Comparison of ENCODE assay signal across 8 cellular contexts in the genomic region with DNA sequence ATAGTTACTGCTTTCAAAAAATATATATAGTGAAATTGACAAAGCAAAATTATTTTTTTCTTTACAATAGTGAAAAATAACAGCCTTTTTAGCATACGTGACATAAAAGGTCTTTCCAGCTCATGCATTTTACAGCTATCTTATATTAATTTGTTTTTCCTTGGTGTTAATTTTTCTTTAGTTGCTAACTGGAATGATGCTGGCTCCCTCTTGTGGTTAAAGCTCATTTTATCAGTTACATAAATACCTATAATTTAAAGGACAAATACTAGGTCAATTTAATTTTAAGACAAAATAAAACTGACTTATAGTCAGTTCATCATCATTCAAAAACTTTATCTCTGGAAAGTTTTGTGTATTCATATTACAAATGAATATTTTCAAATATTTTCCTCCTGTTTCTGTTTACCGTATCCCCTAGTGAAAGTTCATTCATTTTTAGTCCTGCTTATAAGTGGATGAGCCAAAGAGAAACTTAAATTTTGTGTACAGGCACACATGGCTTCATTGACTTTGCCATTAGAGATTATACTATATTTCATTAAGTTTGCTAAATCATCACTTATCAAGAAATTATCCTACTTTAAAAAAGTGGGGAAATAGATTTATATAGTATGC. TPM values are rescaled to one million over a fixed set of nuclear protein-coding genes. Genes with fewer than 3 reads are reported as not detected.
DNase-seq lines count a peak whose midpoint lies in the region; ATAC-seq, FAIRE-seq and TF ChIP-seq lines count a peak whose summit lies in the region.

No MANE protein-coding gene starts in this region.

- no peak overlapping the region for H3K4me3 Mint-ChIP-seq in naive B cell

- H3K4me1 Mint-ChIP-seq in naive B cell, result no peaks in the 10 kb centered on the region

- TF ChIP-seq POLR2A in GM12892 (IDR thresholded peaks at IDR 0.05; ENCODE audit: low read depth, low read length), result no peak

- DNase-seq in NCI-H524 (lab: John Stamatoyannopoulos, UW) (peak; percentile 11 to 49), NCI-H524 treated with DMSO at 0.1 percent for 48 hours (lab: John Stamatoyannopoulos, UW) (no peak), NCI-H2029 (lab: John Stamatoyannopoulos, UW) (peak; percentile 40), choroid plexus epithelial cell (ENCODE audit: low read depth) (peak; percentile 77), naive B cell (peak; percentile 19), SK-N-DZ (ENCODE audit: low spot score) (no peak), GM12892 (ENCODE audit: insufficient read length) (no peak)

- no peaks in the 10 kb centered on the region for H3K9me3 Mint-ChIP-seq in naive B cell

- no peak overlapping the region for H3K27ac Mint-ChIP-seq in naive B cell

- FAIRE-seq in GM12892 (lab: Jason Lieb, UNC), result no peak

- no peaks in the 10 kb centered on the region for H3K36me3 Mint-ChIP-seq in naive B cell

- H3K4me3 ChIP-seq in choroid plexus epithelial cell (ENCODE audit: low read depth, low read length), result no peak overlapping the region

- no peaks in the 10 kb centered on the region for H3K27me3 Mint-ChIP-seq in naive B cell

- TF ChIP-seq CTCF in choroid plexus epithelial cell (conservative IDR thresholded peaks at IDR 0.05; ENCODE audit: low read depth, low read length), result peak; percentile 66

- ATAC-seq in naive B cell (ENCODE audit: low read depth in 2 of 2) (no peak), HG03457 (IDR thresholded peaks at IDR 0.05; ENCODE audit: unreplicated experiment) (no peak)

RNA-seq across cellular contexts. Expression of gene ANAPC4, which starts 9.9 kb away (rescaled TPM):
- polyA plus RNA-seq in naive B cell (ENCODE audit: low read depth in 6 of 6), result 10 to 100 TPM; 14.7 to 23.1 (median 19.2) TPM
- 21.0 and 23.3 TPM in 2 replicates for polyA plus RNA-seq in SK-N-DZ (2014; cell fraction: cytosol; rRNA removed)
- polyA plus RNA-seq in SK-N-DZ (2014; cell fraction: nucleus; rRNA removed), result 98.2 and 99.4 TPM in 2 replicates
- polyA plus RNA-seq in GM12892 (2012; ENCODE audit: missing spikeins), result 22.2 TPM

RNA-seq across cellular contexts. Expression of gene ZCCHC4, which starts 54.5 kb away (rescaled TPM):
- 10 to 100 TPM in 3 of 6 donors, 1 to 10 TPM in 2, not detected in 1; 7.0 to 14.3 (median 10.3) TPM for polyA plus RNA-seq in naive B cell (ENCODE audit: low read depth in 6 of 6)
- polyA plus RNA-seq in SK-N-DZ (2014; cell fraction: cytosol; rRNA removed), result 10.8 and 11.2 TPM in 2 replicates
- 10.6 TPM in 2 replicates for polyA plus RNA-seq in SK-N-DZ (2014; cell fraction: nucleus; rRNA removed)
- 9.8 TPM for polyA plus RNA-seq in GM12892 (2012; ENCODE audit: missing spikeins)

Comparison
In these comparisons a context has a peak if more than half of its experiments do, and no peak if none do; other contexts are left out.
1. DNase-seq: peak in NCI-H524 (2 of 2), NCI-H2029 (single experiment), choroid plexus epithelial cell (single experiment) and naive B cell (single experiment); none in NCI-H524 treated with DMSO at 0.1 percent for 48 hours (single experiment), SK-N-DZ (single experiment) and GM12892 (single experiment).